7 cellular contexts compared by ENCODE assay signal in genomic region chr3:128728521-128728920, GRCh38. TPM values are rescaled to one million over a fixed set of nuclear protein-coding genes. Genes with fewer than 3 reads are reported as not detected.
DNase-seq lines count a peak whose midpoint lies in the region; ATAC-seq and TF ChIP-seq lines count a peak whose summit lies in the region.
"Not testable (repeated sequence)": the region's sequence is repeated elsewhere in the genome, so short reads cannot be mapped to it uniquely, and the experiment has no call there.

No MANE protein-coding gene starts in this region.

- H4K20me1 ChIP-seq in DOHH2 (ENCODE audit: control insufficient read depth, insufficient read depth, low read depth, low read length): peaks cover 30% of the 10 kb centered on the region
- H4K20me1 ChIP-seq in PC-9 (ENCODE audit: insufficient read depth): peaks cover 67% of the 10 kb centered on the region
- peaks cover 33% of the 10 kb centered on the region for H4K20me1 ChIP-seq in mammary epithelial cell (ENCODE audit: insufficient read depth, low read length)

- H3K4me1 ChIP-seq in DOHH2 (ENCODE audit: control insufficient read depth, low read length) (peaks cover 49% of the 10 kb centered on the region), PC-9 (replicated peaks; ENCODE audit: insufficient read depth) (peaks cover 31% of the 10 kb centered on the region), mammary epithelial cell (ENCODE audit: insufficient read depth, low read length) (peaks cover 15% of the 10 kb centered on the region), skeletal muscle satellite cell (ENCODE audit: control insufficient read depth, insufficient read depth, low read length) (peaks cover 24% of the 10 kb centered on the region)

- WGBS in mammary epithelial cell (ENCODE audit: low coverage, missing lambda C conversion rate): 80% methylated on average over 12 of the region's 13 CpGs

- CTCF ChIA-PET in PC-9 (lab: Charles Lee); mammary epithelial cell (lab: Charles Lee; ENCODE audit: low non-redundant PET): not testable (repeated sequence)

- H3K36me3 Mint-ChIP-seq in activated T-cell treated with anti-CD3 and anti-CD28 coated beads, Interleukin-2, amount 50 U/mL, for 24 hours (ENCODE audit: low read depth): peaks cover 65% of the 10 kb centered on the region
- H3K36me3 Mint-ChIP-seq in naive thymus-derived CD8-positive, alpha-beta T cell: peaks cover 0 to 17% (median 0%) of the 10 kb centered on the region in 3 donors

- not testable (repeated sequence) for H3K27ac ChIP-seq in DOHH2 (ENCODE audit: low read depth, low read length); PC-9
- H3K27ac ChIP-seq in mammary epithelial cell (ENCODE audit: insufficient read depth, low read depth, low read length): peak overlapping the region; percentile 98

- BruUV-seq in PC-9 (replicated peaks; lab: Mats Ljungman, UMichigan); mammary epithelial cell (replicated peaks; lab: Mats Ljungman, UMichigan): not testable (repeated sequence)

- in situ Hi-C loops in mammary epithelial cell (cut with MboI; ENCODE audit: low sequenced_read_pairs in 2 of 2): not testable (repeated sequence)

- H3F3A ChIP-seq in DOHH2 (ENCODE audit: control insufficient read depth, insufficient read depth); PC-9 (ENCODE audit: insufficient read depth, low read depth): not testable (repeated sequence)

- H3K9me2 ChIP-seq in DOHH2 (replicated peaks; ENCODE audit: control insufficient read depth, low read length); PC-9 (ENCODE audit: insufficient read depth): not testable (repeated sequence)

- peaks cover 81% of the 10 kb centered on the region for H3K79me2 ChIP-seq in DOHH2 (ENCODE audit: control insufficient read depth, low read length)
- H3K79me2 ChIP-seq in PC-9 (ENCODE audit: low read depth): peaks cover 83% of the 10 kb centered on the region
- H3K79me2 ChIP-seq in mammary epithelial cell (ENCODE audit: insufficient read depth, low read length): peaks cover 81% of the 10 kb centered on the region

- ATAC-seq in naive thymus-derived CD8-positive, alpha-beta T cell: not testable (repeated sequence)

- H3K9me3 Mint-ChIP-seq in activated T-cell treated with anti-CD3 and anti-CD28 coated beads, Interleukin-2, amount 50 U/mL, for 24 hours; naive thymus-derived CD8-positive, alpha-beta T cell: not testable (repeated sequence)

- dilution Hi-C loops in mammary epithelial cell (cut with HindIII; ENCODE audit: low sequenced_read_pairs): not testable (repeated sequence)

- peaks cover 38% of the 10 kb centered on the region for H3K36me3 ChIP-seq in DOHH2 (ENCODE audit: control insufficient read depth, low read length)
- H3K36me3 ChIP-seq in PC-9 (ENCODE audit: low read depth); mammary epithelial cell (ENCODE audit: insufficient read depth, low read length); skeletal muscle satellite cell (ENCODE audit: insufficient read depth, low read length): not testable (repeated sequence)

- POLR2A ChIA-PET in PC-9 (lab: Charles Lee; ENCODE audit: unreplicated experiment): not testable (repeated sequence)
- POLR2A ChIA-PET in naive thymus-derived CD8-positive, alpha-beta T cell (lab: Charles Lee): interaction anchor here (4.4 kb wide), 1 partner anchor 59 kb away, joined by 32 read pairs; no protein-coding TSS in a partner anchor

- not testable (repeated sequence) for H3K27me3 Mint-ChIP-seq in activated T-cell treated with anti-CD3 and anti-CD28 coated beads, Interleukin-2, amount 50 U/mL, for 24 hours; naive thymus-derived CD8-positive, alpha-beta T cell

- H3K4me3 ChIP-seq in DOHH2 (ENCODE audit: low read length) (peak overlapping the region; percentile 36), PC-9 (peak overlapping the region; percentile 99; the same call in 1 of the 2 replicates), mammary epithelial cell (replicated peaks in 1 of 3; ENCODE audit: insufficient read depth in 1 of 3, low read depth in 2 of 3, low read length in 3 of 3) (peak overlapping the region in 2 of 3 experiments; percentile 85 to 100), foreskin fibroblast (ENCODE audit: low read depth in 1 of 2, low read length in 2 of 2) (peak overlapping the region; percentile 87 to 89), skeletal muscle satellite cell (ENCODE audit: low read length) (peak overlapping the region; percentile 94)

- not testable (repeated sequence) for H3K9me3 ChIP-seq in DOHH2 (ENCODE audit: control insufficient read depth, insufficient read depth, low read length); PC-9 (ENCODE audit: insufficient read depth, low read depth); mammary epithelial cell (replicated peaks; ENCODE audit: insufficient read depth, low read length); skeletal muscle satellite cell (replicated peaks; ENCODE audit: low read length)

- not testable (repeated sequence) for TF ChIP-seq CTCF in DOHH2 (IDR thresholded peaks at IDR 0.05; ENCODE audit: low read depth, low read length, poor library complexity, severe bottlenecking); PC-9 (conservative IDR thresholded peaks at IDR 0.05); mammary epithelial cell (conservative IDR thresholded peaks at IDR 0.05 in 1 of 2, IDR thresholded peaks at IDR 0.05 in 1 of 2; ENCODE audit: extremely low read depth in 1 of 2, insufficient read depth in 1 of 2, low read depth in 1 of 2, low read length in 2 of 2); foreskin fibroblast (IDR thresholded peaks at IDR 0.05; ENCODE audit: low read depth, low read length)

- not testable (repeated sequence) for H2AFZ ChIP-seq in PC-9; mammary epithelial cell (ENCODE audit: low read depth, low read length)

- H3K27me3 ChIP-seq in DOHH2 (ENCODE audit: control insufficient read depth, low read length); PC-9 (ENCODE audit: insufficient read depth, low read depth); mammary epithelial cell (ENCODE audit: insufficient read depth, low read length); skeletal muscle satellite cell (ENCODE audit: control insufficient read depth, insufficient read depth, low read length): not testable (repeated sequence)

- not testable (repeated sequence) for DNase-seq in PC-9; mammary epithelial cell; foreskin fibroblast; naive thymus-derived CD8-positive, alpha-beta T cell
- DNase-seq in activated T-cell treated with anti-CD3 and anti-CD28 coated beads, Interleukin-2, amount 50 U/mL, for 24 hours: peak; percentile 24

- peak overlapping the region; percentile 87 for H3K4me2 ChIP-seq in DOHH2 (ENCODE audit: low read length)
- H3K4me2 ChIP-seq in PC-9: peak overlapping the region; percentile 89
- peak overlapping the region; percentile 90 for H3K4me2 ChIP-seq in mammary epithelial cell (ENCODE audit: insufficient read depth, low read depth, low read length)
- H3K4me2 ChIP-seq in skeletal muscle satellite cell (ENCODE audit: low read length): peak overlapping the region; percentile 89

- H3K27ac Mint-ChIP-seq in activated T-cell treated with anti-CD3 and anti-CD28 coated beads, Interleukin-2, amount 50 U/mL, for 24 hours: peak overlapping the region; percentile 26
- peak overlapping the region in 3 of 10 donors; percentile 40 to 94 (median 70) for H3K27ac Mint-ChIP-seq in naive thymus-derived CD8-positive, alpha-beta T cell

- peaks cover 77% of the 10 kb centered on the region for H3K4me1 Mint-ChIP-seq in activated T-cell treated with anti-CD3 and anti-CD28 coated beads, Interleukin-2, amount 50 U/mL, for 24 hours (ENCODE audit: low read depth)
- H3K4me1 Mint-ChIP-seq in naive thymus-derived CD8-positive, alpha-beta T cell: peaks cover 31 to 83% (median 80%) of the 10 kb centered on the region in 4 donors

- intact Hi-C loops in PC-9 (cut with micrococcal nuclease; ENCODE audit: unreplicated experiment): loop anchor here (5.0 kb wide), 1 partner anchor 69 kb away; no protein-coding TSS in a partner anchor
- intact Hi-C loops in mammary epithelial cell (cut with micrococcal nuclease): not testable (repeated sequence)

- peak overlapping the region; percentile 89 for H3K4me3 Mint-ChIP-seq in activated T-cell treated with anti-CD3 and anti-CD28 coated beads, Interleukin-2, amount 50 U/mL, for 24 hours
- peak overlapping the region; percentile 16 to 97 (median 86) for H3K4me3 Mint-ChIP-seq in naive thymus-derived CD8-positive, alpha-beta T cell

- peak overlapping the region; percentile 97 for H3K9ac ChIP-seq in mammary epithelial cell (ENCODE audit: insufficient read depth, low read length)
- not testable (repeated sequence) for H3K9ac ChIP-seq in skeletal muscle satellite cell (ENCODE audit: low read depth, low read length)

RNA-seq across cellular contexts. Expression of gene RAB7A, which starts 2.5 kb away (rescaled TPM):
- total RNA-seq in PC-9 (2021): 197 and 319 TPM in 2 replicates
- total RNA-seq in mammary epithelial cell: 100 to 1,000 TPM in 1 of 2 donors, 10 to 100 TPM in 1; 76.7 to 352 TPM
- polyA plus RNA-seq in mammary epithelial cell: 353 TPM
- polyA minus RNA-seq in mammary epithelial cell: 404 TPM
- total RNA-seq in naive thymus-derived CD8-positive, alpha-beta T cell: 100 to 1,000 TPM; 140 to 152 TPM
- 100 to 1,000 TPM; 177 to 200 (median 185) TPM for polyA plus RNA-seq in naive thymus-derived CD8-positive, alpha-beta T cell
- 69.0 and 84.5 TPM in 2 replicates for total RNA-seq in skeletal muscle satellite cell (2012; rRNA removed)

Comparison
In these comparisons a context has a peak if more than half of its experiments do, and no peak if none do; other contexts are left out.
1. H3K4me3 ChIP-seq: peak in every context shown above with its lines; median percentile 99 in PC-9; 94 in skeletal muscle satellite cell; 92 in mammary epithelial cell; 88 in foreskin fibroblast; 36 in DOHH2.